Comparison of ENCODE assay signal across 23 cellular contexts in genomic region chr16:88631384-88631783, GRCh38. TPM values are rescaled to one million over a fixed set of nuclear protein-coding genes. Genes with fewer than 3 reads are reported as not detected.
"Had no signal": no experiment of that assay in that cellular context is flagged by ENCODE, and none has a peak within 500 bp of the region (broad histone marks: within the 10 kb centered on the region; RNA-seq: fewer than 3 reads in every experiment).

No MANE protein-coding gene starts in this region.

- H3K27me3 Mint-ChIP-seq: stimulated activated naive CD8-positive, alpha-beta T cell treated with anti-CD3 and anti-CD28 coated beads, Interleukin-15, Interleukin-2, amounts not matched to agents 100 ng/mL and 50 ng/mL, for 24 hours had no signal

- H3K4me1 Mint-ChIP-seq: neural progenitor cell had no signal

- H3K4me2 ChIP-seq: hepatocyte, neural progenitor cell had no signal

- H3K27ac ChIP-seq: cardiac muscle cell, esophagus squamous epithelium, hepatocyte, neural progenitor cell, prostate gland, tibial nerve, uterus had no signal

- H3K9me3 ChIP-seq: adrenal gland, esophagus squamous epithelium, prostate gland, right atrium auricular region, tibial nerve, uterus had no signal

- H3K27ac Mint-ChIP-seq: activated naive CD4-positive, alpha-beta T cell treated with anti-CD3 and anti-CD28 coated beads, Interleukin-2, amount 50 U/mL, for 72 hours; activated T-cell treated with anti-CD3 and anti-CD28 coated beads, Interleukin-2, amount 50 U/mL, for 72 hours; neural progenitor cell; stimulated activated naive CD8-positive, alpha-beta T cell treated with anti-CD3 and anti-CD28 coated beads, Interleukin-15, Interleukin-2, amounts not matched to agents 100 ng/mL and 50 ng/mL, for 24 hours had no signal

- H3K9me3 Mint-ChIP-seq: activated naive CD4-positive, alpha-beta T cell treated with anti-CD3 and anti-CD28 coated beads, Interleukin-2, amount 50 U/mL, for 72 hours; activated T-cell treated with anti-CD3 and anti-CD28 coated beads, Interleukin-2, amount 50 U/mL, for 72 hours; neural progenitor cell; stimulated activated naive CD8-positive, alpha-beta T cell treated with anti-CD3 and anti-CD28 coated beads, Interleukin-15, Interleukin-2, amounts not matched to agents 100 ng/mL and 50 ng/mL, for 24 hours had no signal

- DNase-seq: activated CD4-positive, alpha-beta T cell treated with anti-CD3 and anti-CD28 coated beads, Interleukin-2, amount 50 U/mL, for 1 hour; activated gamma-delta T cell; activated T-cell treated with anti-CD3 and anti-CD28 coated beads, Interleukin-2, amount 50 U/mL, for 72 hours; dermis blood vessel endothelial cell; effector memory CD4-positive, alpha-beta T cell; esophagus squamous epithelium; islet precursor cell; stimulated activated CD4-positive, alpha-beta T cell treated with anti-CD3 and anti-CD28 coated beads, Interleukin-2, amount 100 ng/mL, for 24 hours; uterus had no signal

- H2AFZ ChIP-seq: hepatocyte, neural progenitor cell had no signal

- ATAC-seq: activated CD4-positive, CD25-positive, alpha-beta regulatory T cell treated with anti-CD3 and anti-CD28 coated beads, Interleukin-2, amount 50 U/mL, for 24 hours; activated naive CD4-positive, alpha-beta T cell treated with anti-CD3 and anti-CD28 coated beads, Interleukin-2, amount 50 U/mL, for 72 hours; activated T-cell treated with anti-CD3 and anti-CD28 coated beads, Interleukin-2, amount 50 U/mL, for 72 hours had no signal

- H3K9ac ChIP-seq: neural progenitor cell had no signal

- H3K4me3 ChIP-seq: adrenal gland, cardiac muscle cell, esophagus squamous epithelium, hepatocyte, neural progenitor cell, prostate gland, right atrium auricular region, tibial nerve, uterus had no signal

- H3K4me3 Mint-ChIP-seq: activated T-cell treated with anti-CD3 and anti-CD28 coated beads, Interleukin-2, amount 50 U/mL, for 72 hours; neural progenitor cell; stimulated activated naive CD8-positive, alpha-beta T cell treated with anti-CD3 and anti-CD28 coated beads, Interleukin-15, Interleukin-2, amounts not matched to agents 100 ng/mL and 50 ng/mL, for 24 hours had no signal

- H3K4me1 ChIP-seq: prostate gland had no signal

- H3K27me3 ChIP-seq: adrenal gland, hepatocyte, right atrium auricular region, uterus had no signal

- H3K36me3 ChIP-seq: neural progenitor cell, uterus had no signal

- H3K79me2 ChIP-seq: hepatocyte had no signal

RNA-seq across cellular contexts. Expression of gene IL17C, which starts 7.0 kb away (rescaled TPM):
- total RNA-seq: activated CD8-positive, alpha-beta memory T cell treated with anti-CD3 and anti-CD28 coated beads for 36 hours; activated naive CD4-positive, alpha-beta T cell treated with anti-CD3 and anti-CD28 coated beads, Interleukin-2, amount 50 U/mL, for 72 hours; adrenal gland; cardiac muscle cell; dermis blood vessel endothelial cell; hepatocyte; osteocyte; right atrium auricular region; skeletal muscle tissue; T-helper 1 cell treated with Interleukin-12 subunit alpha and Interleukin-12 subunit beta and Interleukin-4 antibody, amounts not matched to agents 30 ng/mL and 1 ng/mL, for 36 hours; tibial nerve; uterus had no signal
- polyA plus RNA-seq: adrenal gland, cardiac muscle cell had no signal

RNA-seq across cellular contexts. Expression of gene SNAI3, which starts 54.9 kb away (rescaled TPM):
- total RNA-seq: dermis blood vessel endothelial cell, osteocyte had no signal
